1 cellular context compared by ENCODE assay signal in genomic region chr17:82876602-82877391, GRCh38.
A peak's percentile ranks its signal among the peaks of the same experiment; 100 is the strongest.
TF ChIP-seq lines count a peak whose summit lies in the region.

No MANE protein-coding gene starts in this region.

TF ChIP-seq in K562, 482 proteins besides CTCF, POLR2A, EP300 and RAD21 (continued from another document and continues in another):
- TF ChIP-seq MLX (CRISPR knock-in tag; conservative IDR thresholded peaks at IDR 0.05) (no peak), BCL6 (CRISPR knock-in tag; IDR thresholded peaks at IDR 0.05) (no peak), KDM2B (CRISPR knock-in tag; IDR thresholded peaks at IDR 0.05) (no peak), SAP30 (IDR thresholded peaks at IDR 0.05; ENCODE audit: borderline replicate concordance, insufficient read depth, low read depth, low read length, poor library complexity, severe bottlenecking) (no peak), ZNF785 (CRISPR knock-in tag; IDR thresholded peaks at IDR 0.05) (no peak), BHLHE40 (IDR thresholded peaks at IDR 0.05; ENCODE audit: low read length) (0 out of 2 replicates have a peak, but pooled peaks have one; percentile 10), TEAD4 (IDR thresholded peaks at IDR 0.05; ENCODE audit: low read length) (0 out of 2 replicates have a peak, but pooled peaks have one; percentile 29), TEAD4 (CRISPR knock-in tag; IDR thresholded peaks at IDR 0.05; ENCODE audit: borderline replicate concordance) (no peak), TAF1 (IDR thresholded peaks at IDR 0.05; ENCODE audit: control insufficient read depth, extremely low read depth, insufficient read depth, low read length, severe bottlenecking) (peak; percentile 13), FOXK1 (CRISPR knock-in tag; IDR thresholded peaks at IDR 0.05; ENCODE audit: borderline replicate concordance) (no peak), RB1 (IDR thresholded peaks at IDR 0.05; ENCODE audit: low read depth) (no peak), ZBTB17 (CRISPR knock-in tag; IDR thresholded peaks at IDR 0.05) (no peak), ZNF133 (CRISPR knock-in tag; IDR thresholded peaks at IDR 0.05) (no peak), ZNF592 (IDR thresholded peaks at IDR 0.05) (peak; percentile 95), STAT5B (CRISPR knock-in tag; IDR thresholded peaks at IDR 0.05) (no peak), BRF1 (IDR thresholded peaks at IDR 0.05; ENCODE audit: borderline replicate concordance, extremely low read depth, insufficient read length) (no peak), MED1 (CRISPR knock-in tag; IDR thresholded peaks at IDR 0.05; ENCODE audit: borderline replicate concordance) (no peak), PML (IDR thresholded peaks at IDR 0.05; ENCODE audit: low read length) (no peak), ZNF431 (CRISPR knock-in tag; IDR thresholded peaks at IDR 0.05) (no peak), ZNF766 (CRISPR knock-in tag; conservative IDR thresholded peaks at IDR 0.05) (no peak)
- TF ChIP-seq, protein P1, sequence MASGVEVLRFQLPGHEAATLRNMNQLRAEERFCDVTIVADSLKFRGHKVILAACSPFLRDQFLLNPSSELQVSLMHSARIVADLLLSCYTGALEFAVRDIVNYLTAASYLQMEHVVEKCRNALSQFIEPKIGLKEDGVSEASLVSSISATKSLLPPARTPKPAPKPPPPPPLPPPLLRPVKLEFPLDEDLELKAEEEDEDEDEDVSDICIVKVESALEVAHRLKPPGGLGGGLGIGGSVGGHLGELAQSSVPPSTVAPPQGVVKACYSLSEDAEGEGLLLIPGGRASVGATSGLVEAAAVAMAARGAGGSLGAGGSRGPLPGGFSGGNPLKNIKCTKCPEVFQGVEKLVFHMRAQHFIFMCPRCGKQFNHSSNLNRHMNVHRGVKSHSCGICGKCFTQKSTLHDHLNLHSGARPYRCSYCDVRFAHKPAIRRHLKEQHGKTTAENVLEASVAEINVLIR (CRISPR knock-in tag; IDR thresholded peaks at IDR 0.05): no peak
- TF ChIP-seq, protein P2, sequence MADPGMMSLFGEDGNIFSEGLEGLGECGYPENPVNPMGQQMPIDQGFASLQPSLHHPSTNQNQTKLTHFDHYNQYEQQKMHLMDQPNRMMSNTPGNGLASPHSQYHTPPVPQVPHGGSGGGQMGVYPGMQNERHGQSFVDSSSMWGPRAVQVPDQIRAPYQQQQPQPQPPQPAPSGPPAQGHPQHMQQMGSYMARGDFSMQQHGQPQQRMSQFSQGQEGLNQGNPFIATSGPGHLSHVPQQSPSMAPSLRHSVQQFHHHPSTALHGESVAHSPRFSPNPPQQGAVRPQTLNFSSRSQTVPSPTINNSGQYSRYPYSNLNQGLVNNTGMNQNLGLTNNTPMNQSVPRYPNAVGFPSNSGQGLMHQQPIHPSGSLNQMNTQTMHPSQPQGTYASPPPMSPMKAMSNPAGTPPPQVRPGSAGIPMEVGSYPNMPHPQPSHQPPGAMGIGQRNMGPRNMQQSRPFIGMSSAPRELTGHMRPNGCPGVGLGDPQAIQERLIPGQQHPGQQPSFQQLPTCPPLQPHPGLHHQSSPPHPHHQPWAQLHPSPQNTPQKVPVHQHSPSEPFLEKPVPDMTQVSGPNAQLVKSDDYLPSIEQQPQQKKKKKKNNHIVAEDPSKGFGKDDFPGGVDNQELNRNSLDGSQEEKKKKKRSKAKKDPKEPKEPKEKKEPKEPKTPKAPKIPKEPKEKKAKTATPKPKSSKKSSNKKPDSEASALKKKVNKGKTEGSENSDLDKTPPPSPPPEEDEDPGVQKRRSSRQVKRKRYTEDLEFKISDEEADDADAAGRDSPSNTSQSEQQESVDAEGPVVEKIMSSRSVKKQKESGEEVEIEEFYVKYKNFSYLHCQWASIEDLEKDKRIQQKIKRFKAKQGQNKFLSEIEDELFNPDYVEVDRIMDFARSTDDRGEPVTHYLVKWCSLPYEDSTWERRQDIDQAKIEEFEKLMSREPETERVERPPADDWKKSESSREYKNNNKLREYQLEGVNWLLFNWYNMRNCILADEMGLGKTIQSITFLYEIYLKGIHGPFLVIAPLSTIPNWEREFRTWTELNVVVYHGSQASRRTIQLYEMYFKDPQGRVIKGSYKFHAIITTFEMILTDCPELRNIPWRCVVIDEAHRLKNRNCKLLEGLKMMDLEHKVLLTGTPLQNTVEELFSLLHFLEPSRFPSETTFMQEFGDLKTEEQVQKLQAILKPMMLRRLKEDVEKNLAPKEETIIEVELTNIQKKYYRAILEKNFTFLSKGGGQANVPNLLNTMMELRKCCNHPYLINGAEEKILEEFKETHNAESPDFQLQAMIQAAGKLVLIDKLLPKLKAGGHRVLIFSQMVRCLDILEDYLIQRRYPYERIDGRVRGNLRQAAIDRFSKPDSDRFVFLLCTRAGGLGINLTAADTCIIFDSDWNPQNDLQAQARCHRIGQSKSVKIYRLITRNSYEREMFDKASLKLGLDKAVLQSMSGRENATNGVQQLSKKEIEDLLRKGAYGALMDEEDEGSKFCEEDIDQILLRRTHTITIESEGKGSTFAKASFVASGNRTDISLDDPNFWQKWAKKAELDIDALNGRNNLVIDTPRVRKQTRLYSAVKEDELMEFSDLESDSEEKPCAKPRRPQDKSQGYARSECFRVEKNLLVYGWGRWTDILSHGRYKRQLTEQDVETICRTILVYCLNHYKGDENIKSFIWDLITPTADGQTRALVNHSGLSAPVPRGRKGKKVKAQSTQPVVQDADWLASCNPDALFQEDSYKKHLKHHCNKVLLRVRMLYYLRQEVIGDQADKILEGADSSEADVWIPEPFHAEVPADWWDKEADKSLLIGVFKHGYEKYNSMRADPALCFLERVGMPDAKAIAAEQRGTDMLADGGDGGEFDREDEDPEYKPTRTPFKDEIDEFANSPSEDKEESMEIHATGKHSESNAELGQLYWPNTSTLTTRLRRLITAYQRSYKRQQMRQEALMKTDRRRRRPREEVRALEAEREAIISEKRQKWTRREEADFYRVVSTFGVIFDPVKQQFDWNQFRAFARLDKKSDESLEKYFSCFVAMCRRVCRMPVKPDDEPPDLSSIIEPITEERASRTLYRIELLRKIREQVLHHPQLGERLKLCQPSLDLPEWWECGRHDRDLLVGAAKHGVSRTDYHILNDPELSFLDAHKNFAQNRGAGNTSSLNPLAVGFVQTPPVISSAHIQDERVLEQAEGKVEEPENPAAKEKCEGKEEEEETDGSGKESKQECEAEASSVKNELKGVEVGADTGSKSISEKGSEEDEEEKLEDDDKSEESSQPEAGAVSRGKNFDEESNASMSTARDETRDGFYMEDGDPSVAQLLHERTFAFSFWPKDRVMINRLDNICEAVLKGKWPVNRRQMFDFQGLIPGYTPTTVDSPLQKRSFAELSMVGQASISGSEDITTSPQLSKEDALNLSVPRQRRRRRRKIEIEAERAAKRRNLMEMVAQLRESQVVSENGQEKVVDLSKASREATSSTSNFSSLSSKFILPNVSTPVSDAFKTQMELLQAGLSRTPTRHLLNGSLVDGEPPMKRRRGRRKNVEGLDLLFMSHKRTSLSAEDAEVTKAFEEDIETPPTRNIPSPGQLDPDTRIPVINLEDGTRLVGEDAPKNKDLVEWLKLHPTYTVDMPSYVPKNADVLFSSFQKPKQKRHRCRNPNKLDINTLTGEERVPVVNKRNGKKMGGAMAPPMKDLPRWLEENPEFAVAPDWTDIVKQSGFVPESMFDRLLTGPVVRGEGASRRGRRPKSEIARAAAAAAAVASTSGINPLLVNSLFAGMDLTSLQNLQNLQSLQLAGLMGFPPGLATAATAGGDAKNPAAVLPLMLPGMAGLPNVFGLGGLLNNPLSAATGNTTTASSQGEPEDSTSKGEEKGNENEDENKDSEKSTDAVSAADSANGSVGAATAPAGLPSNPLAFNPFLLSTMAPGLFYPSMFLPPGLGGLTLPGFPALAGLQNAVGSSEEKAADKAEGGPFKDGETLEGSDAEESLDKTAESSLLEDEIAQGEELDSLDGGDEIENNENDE (IDR thresholded peaks at IDR 0.05; ENCODE audit: low read depth, low read length): no peak
- TF ChIP-seq, protein P3, sequence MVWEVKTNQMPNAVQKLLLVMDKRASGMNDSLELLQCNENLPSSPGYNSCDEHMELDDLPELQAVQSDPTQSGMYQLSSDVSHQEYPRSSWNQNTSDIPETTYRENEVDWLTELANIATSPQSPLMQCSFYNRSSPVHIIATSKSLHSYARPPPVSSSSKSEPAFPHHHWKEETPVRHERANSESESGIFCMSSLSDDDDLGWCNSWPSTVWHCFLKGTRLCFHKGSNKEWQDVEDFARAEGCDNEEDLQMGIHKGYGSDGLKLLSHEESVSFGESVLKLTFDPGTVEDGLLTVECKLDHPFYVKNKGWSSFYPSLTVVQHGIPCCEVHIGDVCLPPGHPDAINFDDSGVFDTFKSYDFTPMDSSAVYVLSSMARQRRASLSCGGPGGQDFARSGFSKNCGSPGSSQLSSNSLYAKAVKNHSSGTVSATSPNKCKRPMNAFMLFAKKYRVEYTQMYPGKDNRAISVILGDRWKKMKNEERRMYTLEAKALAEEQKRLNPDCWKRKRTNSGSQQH (CRISPR knock-in tag; IDR thresholded peaks at IDR 0.05): no peak
- TF ChIP-seq, protein P4, sequence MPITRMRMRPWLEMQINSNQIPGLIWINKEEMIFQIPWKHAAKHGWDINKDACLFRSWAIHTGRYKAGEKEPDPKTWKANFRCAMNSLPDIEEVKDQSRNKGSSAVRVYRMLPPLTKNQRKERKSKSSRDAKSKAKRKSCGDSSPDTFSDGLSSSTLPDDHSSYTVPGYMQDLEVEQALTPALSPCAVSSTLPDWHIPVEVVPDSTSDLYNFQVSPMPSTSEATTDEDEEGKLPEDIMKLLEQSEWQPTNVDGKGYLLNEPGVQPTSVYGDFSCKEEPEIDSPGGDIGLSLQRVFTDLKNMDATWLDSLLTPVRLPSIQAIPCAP (CRISPR knock-in tag; IDR thresholded peaks at IDR 0.05; ENCODE audit: borderline replicate concordance): no peak
- TF ChIP-seq, protein P5, sequence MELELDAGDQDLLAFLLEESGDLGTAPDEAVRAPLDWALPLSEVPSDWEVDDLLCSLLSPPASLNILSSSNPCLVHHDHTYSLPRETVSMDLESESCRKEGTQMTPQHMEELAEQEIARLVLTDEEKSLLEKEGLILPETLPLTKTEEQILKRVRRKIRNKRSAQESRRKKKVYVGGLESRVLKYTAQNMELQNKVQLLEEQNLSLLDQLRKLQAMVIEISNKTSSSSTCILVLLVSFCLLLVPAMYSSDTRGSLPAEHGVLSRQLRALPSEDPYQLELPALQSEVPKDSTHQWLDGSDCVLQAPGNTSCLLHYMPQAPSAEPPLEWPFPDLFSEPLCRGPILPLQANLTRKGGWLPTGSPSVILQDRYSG (tag; conservative IDR thresholded peaks at IDR 0.05; ENCODE audit: low read depth): 0 out of 2 replicates have a peak, but pooled peaks have one; percentile 33
- TF ChIP-seq, protein P6, sequence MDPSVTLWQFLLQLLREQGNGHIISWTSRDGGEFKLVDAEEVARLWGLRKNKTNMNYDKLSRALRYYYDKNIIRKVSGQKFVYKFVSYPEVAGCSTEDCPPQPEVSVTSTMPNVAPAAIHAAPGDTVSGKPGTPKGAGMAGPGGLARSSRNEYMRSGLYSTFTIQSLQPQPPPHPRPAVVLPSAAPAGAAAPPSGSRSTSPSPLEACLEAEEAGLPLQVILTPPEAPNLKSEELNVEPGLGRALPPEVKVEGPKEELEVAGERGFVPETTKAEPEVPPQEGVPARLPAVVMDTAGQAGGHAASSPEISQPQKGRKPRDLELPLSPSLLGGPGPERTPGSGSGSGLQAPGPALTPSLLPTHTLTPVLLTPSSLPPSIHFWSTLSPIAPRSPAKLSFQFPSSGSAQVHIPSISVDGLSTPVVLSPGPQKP (CRISPR knock-in tag; IDR thresholded peaks at IDR 0.05): no peak
- TF ChIP-seq, protein P7, sequence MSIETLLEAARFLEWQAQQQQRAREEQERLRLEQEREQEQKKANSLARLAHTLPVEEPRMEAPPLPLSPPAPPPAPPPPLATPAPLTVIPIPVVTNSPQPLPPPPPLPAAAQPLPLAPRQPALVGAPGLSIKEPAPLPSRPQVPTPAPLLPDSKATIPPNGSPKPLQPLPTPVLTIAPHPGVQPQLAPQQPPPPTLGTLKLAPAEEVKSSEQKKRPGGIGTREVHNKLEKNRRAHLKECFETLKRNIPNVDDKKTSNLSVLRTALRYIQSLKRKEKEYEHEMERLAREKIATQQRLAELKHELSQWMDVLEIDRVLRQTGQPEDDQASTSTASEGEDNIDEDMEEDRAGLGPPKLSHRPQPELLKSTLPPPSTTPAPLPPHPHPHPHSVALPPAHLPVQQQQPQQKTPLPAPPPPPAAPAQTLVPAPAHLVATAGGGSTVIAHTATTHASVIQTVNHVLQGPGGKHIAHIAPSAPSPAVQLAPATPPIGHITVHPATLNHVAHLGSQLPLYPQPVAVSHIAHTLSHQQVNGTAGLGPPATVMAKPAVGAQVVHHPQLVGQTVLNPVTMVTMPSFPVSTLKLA (conservative IDR thresholded peaks at IDR 0.05): peak in 1 of 2 experiments; percentile 43; a peak in 1 of 4 replicates
- TF ChIP-seq, protein P8, sequence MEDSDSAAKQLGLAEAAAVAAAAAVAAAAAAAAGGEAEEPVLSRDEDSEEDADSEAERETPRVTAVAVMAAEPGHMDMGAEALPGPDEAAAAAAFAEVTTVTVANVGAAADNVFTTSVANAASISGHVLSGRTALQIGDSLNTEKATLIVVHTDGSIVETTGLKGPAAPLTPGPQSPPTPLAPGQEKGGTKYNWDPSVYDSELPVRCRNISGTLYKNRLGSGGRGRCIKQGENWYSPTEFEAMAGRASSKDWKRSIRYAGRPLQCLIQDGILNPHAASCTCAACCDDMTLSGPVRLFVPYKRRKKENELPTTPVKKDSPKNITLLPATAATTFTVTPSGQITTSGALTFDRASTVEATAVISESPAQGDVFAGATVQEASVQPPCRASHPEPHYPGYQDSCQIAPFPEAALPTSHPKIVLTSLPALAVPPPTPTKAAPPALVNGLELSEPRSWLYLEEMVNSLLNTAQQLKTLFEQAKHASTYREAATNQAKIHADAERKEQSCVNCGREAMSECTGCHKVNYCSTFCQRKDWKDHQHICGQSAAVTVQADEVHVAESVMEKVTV (CRISPR knock-in tag; IDR thresholded peaks at IDR 0.05): no peak
